In genomic region chr4:123060039-123060770, GRCh38 we compare ENCODE assay signal across 35 cellular contexts.
DNase-seq lines count a peak whose midpoint lies in the region; ATAC-seq, FAIRE-seq and TF ChIP-seq lines count a peak whose summit lies in the region.
"Had no signal": no experiment of that assay in that cellular context is flagged by ENCODE, and none has a peak within 500 bp of the region (broad histone marks: within the 10 kb centered on the region; RNA-seq: fewer than 3 reads in every experiment).

No MANE protein-coding gene starts in this region.

- DNase-seq in K562 (ENCODE audit: extremely low read depth in 1 of 4, low spot score in 3 of 4) (peak in 1 of 4 experiments; percentile 9), mesendoderm (peak; percentile 26), gastrocnemius medialis (no peak), Kasumi-1 (lab: John Stamatoyannopoulos, UW) (no peak)
- no peak for DNase-seq in effector memory CD4-positive, alpha-beta T cell
- DNase-seq: activated CD4-positive, alpha-beta T cell treated with anti-CD3 and anti-CD28 coated beads for 48 hours; activated effector memory CD4-positive, alpha-beta T cell treated with anti-CD3 and anti-CD28 coated beads, Interleukin-2, amount 50 U/mL, for 16 hours; activated T-cell treated with anti-CD3 and anti-CD28 coated beads, Interleukin-2, amount 50 U/mL, for 1 hour; DMS53; effector CD4-positive, alpha-beta T cell; GDM1; GM23248; KBM-7; midbrain; MM.1S; naive B cell; NCI-H1417; NCI-H2029; NCI-H2227 treated with DMSO at 0.1 percent for 48 hours; NCI-H526 treated with DMSO at 0.1 percent for 48 hours; nucleus accumbens; SHP77 treated with DMSO at 0.1 percent for 48 hours; stimulated activated CD4-positive, alpha-beta T cell treated with anti-CD3 and anti-CD28 coated beads, Interleukin-4, amount 100 ng/mL, for 24 hours; T-helper 9 cell; thyroid gland had no signal

- 0 out of 3 replicates have a peak, but pooled peaks have one; percentile 15 for TF ChIP-seq CTCF in GM12872 (IDR thresholded peaks at IDR 0.05; ENCODE audit: insufficient read depth, low read depth, low read length)
- TF ChIP-seq CTCF in HEK293 (tag by site-specific recombination; IDR thresholded peaks at IDR 0.05): no peak
- TF ChIP-seq CTCF in K562 (IDR thresholded peaks at IDR 0.05 in 2 of 3, conservative IDR thresholded peaks at IDR 0.05 in 1 of 3; ENCODE audit: insufficient read depth in 2 of 3, low read depth in 1 of 3, low read length in 3 of 3): no peak
- no peak for TF ChIP-seq CTCF in gastrocnemius medialis (IDR thresholded peaks at IDR 0.05 in 4 of 5, conservative IDR thresholded peaks at IDR 0.05 in 1 of 5)

- TF ChIP-seq EP300 in K562 (IDR thresholded peaks at IDR 0.05; ENCODE audit: low read length): no peak

- H3K4me2 ChIP-seq in K562 (ENCODE audit: insufficient read depth, low read length): no peak overlapping the region
- no peak overlapping the region for H3K4me2 ChIP-seq in mesendoderm (ENCODE audit: low read length)
- H3K4me2 ChIP-seq: BLaER1 had no signal

- H3K79me2 ChIP-seq in K562 (ENCODE audit: control insufficient read depth, insufficient read depth, low read length): no peaks in the 10 kb centered on the region
- H3K79me2 ChIP-seq in mesendoderm (ENCODE audit: control insufficient read depth, insufficient read depth, low read length): no peaks in the 10 kb centered on the region

- no peak overlapping the region for H2AK5ac ChIP-seq in mesendoderm (ENCODE audit: low read length)

- no peak overlapping the region for H2AFZ ChIP-seq in K562 (ENCODE audit: low read depth, low read length)
- H2AFZ ChIP-seq: GM23248 had no signal

- 87% methylated on average over 6 of the region's 6 CpGs for WGBS in K562 (ENCODE audit: insufficient coverage, low coverage, missing lambda C conversion rate)
- WGBS in mesendoderm (ENCODE audit: extremely low coverage, insufficient coverage, low lambda C conversion rate): no CpG with 5 or more reads among the region's 6 CpGs

- in situ Hi-C loops in K562 (cut with MboI): no loop called here
- in situ Hi-C loops in gastrocnemius medialis (cut with MboI; ENCODE audit: low sequenced_read_pairs in 4 of 4): no loop called here

- H3K9me3 ChIP-seq in HEK293 (ENCODE audit: control insufficient read depth, insufficient read depth, low read depth, low read length) (no peaks in the 10 kb centered on the region), K562 (replicated peaks; ENCODE audit: control insufficient read depth, insufficient read depth, low read depth, low read length) (no peaks in the 10 kb centered on the region; the same call in 1 of the 2 replicates), gastrocnemius medialis (no peaks in the 10 kb centered on the region)
- no peaks in the 10 kb centered on the region for H3K9me3 ChIP-seq in effector memory CD4-positive, alpha-beta T cell (ENCODE audit: control insufficient read depth, low read length)
- H3K9me3 ChIP-seq: BLaER1, prostate gland, thyroid gland had no signal

- H4K8ac ChIP-seq in mesendoderm (ENCODE audit: low read depth, low read length): no peak overlapping the region

- TF ChIP-seq RAD21 in K562 (CRISPR knock-in tag; conservative IDR thresholded peaks at IDR 0.05 in 1 of 2, IDR thresholded peaks at IDR 0.05 in 1 of 2): no peak

- CTCF ChIA-PET in HEK293 (lab: Yijun Ruan, JAX): no interaction called here
- CTCF ChIA-PET in K562 (lab: Yijun Ruan, JAX; ENCODE audit: low intra/inter-chr PET ratio): no interaction called here

- ATAC-seq in K562 (peak; percentile 76), gastrocnemius medialis (no peak)

- POLR2A ChIA-PET in HEK293 (lab: Yijun Ruan, JAX): no interaction called here
- POLR2A ChIA-PET in K562 (lab: Yijun Ruan, JAX): no interaction called here

- intact Hi-C loops in K562 (cut with micrococcal nuclease): no loop called here
- intact Hi-C loops in gastrocnemius medialis (cut with DNase I; ENCODE audit: low total_unique reads): no loop called here

- peak; percentile 15 for FAIRE-seq in K562 (lab: Jason Lieb, UNC)
- FAIRE-seq: bronchial epithelial cell, colon, HTR-8/SVneo, RCC 7860 had no signal

- H3K9me1 ChIP-seq in K562 (ENCODE audit: control insufficient read depth, insufficient read depth, low read length): no peaks in the 10 kb centered on the region

- H2BK120ac ChIP-seq in mesendoderm (ENCODE audit: low read depth, low read length): no peak overlapping the region

- no peak overlapping the region for H3K56ac ChIP-seq in mesendoderm (ENCODE audit: low read length)

- BruUV-seq in K562 (replicated peaks; lab: Mats Ljungman, UMichigan): no TSS peak

- no peaks in the 10 kb centered on the region for H3K27me3 ChIP-seq in K562 (ENCODE audit: control insufficient read depth in 2 of 2, insufficient read depth in 2 of 2, low read length in 2 of 2)
- H3K27me3 ChIP-seq in mesendoderm (ENCODE audit: insufficient read depth, low read length, poor library complexity): no peaks in the 10 kb centered on the region
- H3K27me3 ChIP-seq in gastrocnemius medialis: no peaks in the 10 kb centered on the region
- no peaks in the 10 kb centered on the region for H3K27me3 ChIP-seq in effector memory CD4-positive, alpha-beta T cell (replicated peaks; ENCODE audit: control insufficient read depth, insufficient read depth, low read length, poor library complexity, severe bottlenecking)
- H3K27me3 ChIP-seq: BLaER1, thyroid gland had no signal

- H3K36me3 ChIP-seq in HEK293 (ENCODE audit: control insufficient read depth in 2 of 2, insufficient read depth in 1 of 2, low read length in 2 of 2) (no peaks in the 10 kb centered on the region), K562 (ENCODE audit: control insufficient read depth, insufficient read depth, low read length) (peaks cover 47% of the 10 kb centered on the region; the same call in 2 of the 3 replicates), mesendoderm (ENCODE audit: control insufficient read depth, insufficient read depth, low read length) (no peaks in the 10 kb centered on the region), gastrocnemius medialis (no peaks in the 10 kb centered on the region)
- peaks cover 11% of the 10 kb centered on the region for H3K36me3 ChIP-seq in effector memory CD4-positive, alpha-beta T cell (ENCODE audit: control insufficient read depth, insufficient read depth, low read length)
- H3K36me3 ChIP-seq: prostate gland, thyroid gland had no signal

- no peak overlapping the region for H2BK5ac ChIP-seq in mesendoderm (ENCODE audit: low read length)

- H3K23ac ChIP-seq in mesendoderm (ENCODE audit: low read length): no peak overlapping the region

- H3K4ac ChIP-seq in mesendoderm (ENCODE audit: low read depth, low read length): no peak overlapping the region

- no peak for TF ChIP-seq POLR2A in K562 (conservative IDR thresholded peaks at IDR 0.05)
- no peak for TF ChIP-seq POLR2A in gastrocnemius medialis (IDR thresholded peaks at IDR 0.05)

- H3K27ac ChIP-seq in HEK293 (ENCODE audit: extremely low read depth, low read depth, low read length) (no peak overlapping the region), K562 (ENCODE audit: extremely low read depth, low read depth, low read length) (no peak overlapping the region), mesendoderm (ENCODE audit: low read depth, low read length) (no peak overlapping the region), gastrocnemius medialis (no peak overlapping the region)
- H3K27ac ChIP-seq in effector memory CD4-positive, alpha-beta T cell (ENCODE audit: insufficient read depth, low read length, poor library complexity, severe bottlenecking): no peak overlapping the region
- H3K27ac ChIP-seq: BLaER1, epithelial cell of prostate, GM23248, prostate gland, thyroid gland, VCaP had no signal

- H3K9ac ChIP-seq in K562 (ENCODE audit: insufficient read depth in 1 of 2, low read depth in 2 of 2, low read length in 2 of 2): no peak overlapping the region
- no peak overlapping the region for H3K9ac ChIP-seq in mesendoderm (ENCODE audit: low read length)
- H3K9ac ChIP-seq: BLaER1, GM23248 had no signal

- H2BK15ac ChIP-seq in mesendoderm (replicated peaks; ENCODE audit: low read depth): no peak overlapping the region

- no peaks in the 10 kb centered on the region for H4K20me1 ChIP-seq in K562 (replicated peaks; ENCODE audit: control insufficient read depth, insufficient read depth, low read length)
- H4K20me1 ChIP-seq: BLaER1 had no signal

- H3K4me3 ChIP-seq in HEK293 (ENCODE audit: low read depth, low read length): no peak overlapping the region
- no peak overlapping the region for H3K4me3 ChIP-seq in K562
- no peak overlapping the region for H3K4me3 ChIP-seq in mesendoderm (ENCODE audit: low read length)
- no peak overlapping the region for H3K4me3 ChIP-seq in gastrocnemius medialis
- H3K4me3 ChIP-seq in effector memory CD4-positive, alpha-beta T cell (ENCODE audit: insufficient read depth, low read depth, low read length, poor library complexity, severe bottlenecking): no peak overlapping the region
- H3K4me3 ChIP-seq: BLaER1, GM23248, prostate gland, thyroid gland had no signal

- H3K4me1 ChIP-seq in HEK293 (ENCODE audit: control insufficient read depth, insufficient read depth, low read length) (no peaks in the 10 kb centered on the region), K562 (replicated peaks in 1 of 2; ENCODE audit: control insufficient read depth in 2 of 2, insufficient read depth in 2 of 2, low read length in 2 of 2) (no peaks in the 10 kb centered on the region), mesendoderm (ENCODE audit: control insufficient read depth, low read depth, low read length) (no peaks in the 10 kb centered on the region), gastrocnemius medialis (no peaks in the 10 kb centered on the region)
- no peaks in the 10 kb centered on the region for H3K4me1 ChIP-seq in effector memory CD4-positive, alpha-beta T cell (ENCODE audit: control insufficient read depth, insufficient read depth, low read length, poor library complexity, severe bottlenecking)
- H3K4me1 ChIP-seq: BLaER1, prostate gland, thyroid gland had no signal

- H4K5ac ChIP-seq in mesendoderm (ENCODE audit: low read length): no peak overlapping the region

- no peak overlapping the region for H3K18ac ChIP-seq in mesendoderm (ENCODE audit: low read length)

- H3K79me1 ChIP-seq in mesendoderm (ENCODE audit: low read length): peaks cover 1% of the 10 kb centered on the region

TF ChIP-seq in HEK293, 187 proteins besides CTCF, POLR2A, EP300 and RAD21 (continues in another document):
- 0 out of 2 replicates have a peak, but pooled peaks have one; percentile 19 for TF ChIP-seq ZNF585B (tag by site-specific recombination; IDR thresholded peaks at IDR 0.05)
- TF ChIP-seq ZNF670 (tag by site-specific recombination; IDR thresholded peaks at IDR 0.05; ENCODE audit: low read depth): no peak
- TF ChIP-seq HOXD13 (CRISPR knock-in tag; IDR thresholded peaks at IDR 0.05; ENCODE audit: borderline replicate concordance): no peak
- TF ChIP-seq ZNF16 (tag by site-specific recombination; IDR thresholded peaks at IDR 0.05; ENCODE audit: low read depth): no peak

TF ChIP-seq in K562, 482 proteins besides CTCF, POLR2A, EP300 and RAD21 (continues in another document):
- TF ChIP-seq RCOR1 (IDR thresholded peaks at IDR 0.05; ENCODE audit: borderline replicate concordance in 1 of 2, low read depth in 2 of 2, low read length in 2 of 2) (no peak), POLR2H (tag; IDR thresholded peaks at IDR 0.05; ENCODE audit: low read depth) (no peak)
